In genomic region chr12:91973813-91974212, GRCh38 we compare ENCODE assay signal across 33 cellular contexts.
"Had no signal": no experiment of that assay in that cellular context is flagged by ENCODE, and none has a peak within 500 bp of the region (broad histone marks: within the 10 kb centered on the region; RNA-seq: fewer than 3 reads in every experiment).

No MANE protein-coding gene starts in this region.

- H3K9me3 ChIP-seq: body of pancreas, gastrocnemius medialis, heart left ventricle had no signal

- H3K27ac Mint-ChIP-seq: activated CD4-positive, alpha-beta memory T cell treated with anti-CD3 and anti-CD28 coated beads, Interleukin-2, amount 10 ng/mL, durations not matched to agents 7 days and 5 days; activated CD4-positive, alpha-beta T cell treated with anti-CD3 and anti-CD28 coated beads, Interleukin-2, amount 10 ng/mL, durations not matched to agents 7 days and 5 days; activated naive CD8-positive, alpha-beta T cell; activated T-cell treated with anti-CD3 and anti-CD28 coated beads, Interleukin-2, amount 50 U/mL, for 24 hours; activated T-cell treated with anti-CD3 and anti-CD28 coated beads, Interleukin-2, amount 50 U/mL, for 72 hours; activated T-helper 17 cell treated with anti-CD3 and anti-CD28 coated beads, Interleukin-2, amount 50 U/mL, for 72 hours; T-cell; T-helper 1 cell treated with Interleukin-12 subunit alpha and Interleukin-12 subunit beta and Interleukin-4 antibody, amounts not matched to agents 30 μg/mL and 1 μg/mL, for 36 hours; T-helper 2 cell treated with Interferon-gamma antibody and Interleukin-4, amounts not matched to agents 5 μg/mL and 100 μg/mL, for 36 hours; WTC11 had no signal

- H3K9me3 Mint-ChIP-seq: activated T-helper 17 cell treated with anti-CD3 and anti-CD28 coated beads, Interleukin-2, amount 50 U/mL, for 72 hours had no signal

- ATAC-seq: activated T-cell treated with anti-CD3 and anti-CD28 coated beads, Interleukin-2, amount 50 U/mL, for 72 hours; activated T-helper 17 cell treated with anti-CD3 and anti-CD28 coated beads, Interleukin-2, amount 50 U/mL, for 72 hours; esophagus mucosa; foreskin keratinocyte; gastrocnemius medialis; heart left ventricle; T-cell; WTC11 had no signal

- H3K27ac ChIP-seq: body of pancreas, foreskin keratinocyte, gastrocnemius medialis, heart left ventricle had no signal

- FAIRE-seq: colon, endometrium, endothelial cell of umbilical vein had no signal

- H3K4me1 Mint-ChIP-seq: WTC11 had no signal

- H3K36me3 ChIP-seq: gastrocnemius medialis, heart left ventricle had no signal

- H3K4me3 Mint-ChIP-seq: activated CD4-positive, alpha-beta memory T cell treated with anti-CD3 and anti-CD28 coated beads, Interleukin-2, amount 10 ng/mL, durations not matched to agents 7 days and 5 days; activated CD4-positive, alpha-beta T cell treated with anti-CD3 and anti-CD28 coated beads, Interleukin-2, amount 10 ng/mL, durations not matched to agents 7 days and 5 days; activated naive CD8-positive, alpha-beta T cell; activated T-cell treated with anti-CD3 and anti-CD28 coated beads, Interleukin-2, amount 50 U/mL, for 24 hours; activated T-cell treated with anti-CD3 and anti-CD28 coated beads, Interleukin-2, amount 50 U/mL, for 72 hours; activated T-helper 17 cell treated with anti-CD3 and anti-CD28 coated beads, Interleukin-2, amount 50 U/mL, for 72 hours; T-cell; T-helper 1 cell treated with Interleukin-12 subunit alpha and Interleukin-12 subunit beta and Interleukin-4 antibody, amounts not matched to agents 30 μg/mL and 1 μg/mL, for 36 hours; T-helper 2 cell treated with Interferon-gamma antibody and Interleukin-4, amounts not matched to agents 5 μg/mL and 100 μg/mL, for 36 hours; WTC11 had no signal

- DNase-seq: activated CD4-positive, alpha-beta memory T cell treated with anti-CD3 and anti-CD28 coated beads, Interleukin-2, amount 10 ng/mL, durations not matched to agents 7 days and 5 days; activated CD4-positive, alpha-beta T cell treated with anti-CD3 and anti-CD28 coated beads for 1 hour; activated CD4-positive, alpha-beta T cell treated with anti-CD3 and anti-CD28 coated beads for 4 hours; activated CD4-positive, alpha-beta T cell treated with anti-CD3 and anti-CD28 coated beads, Interleukin-2, amount 10 ng/mL, durations not matched to agents 7 days and 5 days; activated CD8-positive, alpha-beta memory T cell treated with anti-CD3 and anti-CD28 coated beads, Interleukin-2, amount 50 U/mL, for 48 hours; activated effector memory CD4-positive, alpha-beta T cell treated with Interleukin-2 at 50 U/mL for 16 hours; activated gamma-delta T cell treated with Interleukin-2 at 50 U/mL for 16 hours; activated naive CD4-positive, alpha-beta T cell treated with anti-CD3 and anti-CD28 coated beads, Interleukin-2, amount 50 U/mL, for 16 hours; activated naive CD4-positive, alpha-beta T cell treated with Interleukin-2 at 50 U/mL for 16 hours; activated T-cell treated with anti-CD3 and anti-CD28 coated beads for 4 hours; activated T-cell treated with anti-CD3 and anti-CD28 coated beads, Interleukin-2, amount 50 U/mL, for 24 hours; activated T-cell treated with anti-CD3 and anti-CD28 coated beads, Interleukin-2, amount 50 U/mL, for 72 hours; amniotic stem cell; anterior cingulate cortex; body of pancreas; caudate nucleus; cortex of kidney; effector CD8-positive, alpha-beta T cell; foreskin keratinocyte; gastrocnemius medialis; glutamatergic neuron; heart left ventricle; T-cell; T1000 had no signal

- H3K4me1 ChIP-seq: body of pancreas, foreskin keratinocyte, gastrocnemius medialis had no signal

- H3K4me3 ChIP-seq: body of pancreas, gastrocnemius medialis, heart left ventricle had no signal

- H3K27me3 ChIP-seq: body of pancreas, foreskin keratinocyte, gastrocnemius medialis, heart left ventricle had no signal

- H3K27me3 Mint-ChIP-seq: activated CD4-positive, alpha-beta memory T cell treated with anti-CD3 and anti-CD28 coated beads, Interleukin-2, amount 10 ng/mL, durations not matched to agents 7 days and 5 days; activated CD4-positive, alpha-beta T cell treated with anti-CD3 and anti-CD28 coated beads, Interleukin-2, amount 10 ng/mL, durations not matched to agents 7 days and 5 days; activated naive CD8-positive, alpha-beta T cell; activated T-cell treated with anti-CD3 and anti-CD28 coated beads, Interleukin-2, amount 50 U/mL, for 24 hours; activated T-helper 17 cell treated with anti-CD3 and anti-CD28 coated beads, Interleukin-2, amount 50 U/mL, for 72 hours; T-cell had no signal
